13 cellular contexts compared by ENCODE assay signal in genomic region chr10:75228278-75228677, GRCh38. TPM values are rescaled to one million over a fixed set of nuclear protein-coding genes. Genes with fewer than 3 reads are reported as not detected.
DNase-seq lines count a peak whose midpoint lies in the region; ATAC-seq and TF ChIP-seq lines count a peak whose summit lies in the region.
"Had no signal": no experiment of that assay in that cellular context is flagged by ENCODE, and none has a peak within 500 bp of the region (broad histone marks: within the 10 kb centered on the region; RNA-seq: fewer than 3 reads in every experiment).

No MANE protein-coding gene starts in this region.

- H3K27ac Mint-ChIP-seq in activated CD4-positive, alpha-beta T cell treated with anti-CD3 and anti-CD28 coated beads, Interleukin-2, amount 10 ng/mL, durations not matched to agents 7 days and 5 days = peak overlapping the region; percentile 72
- H3K27ac Mint-ChIP-seq in T-helper 17 cell = peak overlapping the region; percentile 90
- peak overlapping the region; percentile 75 for H3K27ac Mint-ChIP-seq in stimulated activated memory B cell treated with anti-CD40 and anti-IgM and Interleukin-4, amounts not matched to agents 10 μg/mL and 1 μg/mL and 100 μg/mL, for 72 hours
- H3K27ac Mint-ChIP-seq: activated B cell treated with CpG ODN at 0.5 μM for 24 hours had no signal

- peaks cover 32 to 74% (median 36%) of the 10 kb centered on the region in 3 donors for H3K4me1 ChIP-seq in gastroesophageal sphincter
- peaks cover 40% of the 10 kb centered on the region for H3K4me1 ChIP-seq in testis

- intact Hi-C loops in testis (cut with DNase I; ENCODE audit: low total_unique reads) = no loop called here

- TF ChIP-seq POLR2A in gastroesophageal sphincter (IDR thresholded peaks at IDR 0.05) = no peak
- no peak for TF ChIP-seq POLR2A in testis (IDR thresholded peaks at IDR 0.05)

- no peak for TF ChIP-seq EP300 in gastroesophageal sphincter (IDR thresholded peaks at IDR 0.05)

- no peak for DNase-seq in activated CD4-positive, alpha-beta T cell treated with anti-CD3 and anti-CD28 coated beads, Interleukin-2, amount 10 ng/mL, durations not matched to agents 7 days and 5 days
- no peak for DNase-seq in activated CD4-positive, alpha-beta T cell treated with anti-CD3 and anti-CD28 coated beads, Interleukin-2, amount 50 U/mL, for 4 hours
- no peak for DNase-seq in T-helper 17 cell
- no peak for DNase-seq in testis
- DNase-seq in SIG-M5 treated with dmso at 0.1 percent for 504 hours (lab: John Stamatoyannopoulos, UW; ENCODE audit: unreplicated experiment) = no peak
- DNase-seq: ACHN; activated B cell treated with CpG ODN at 0.5 μM for 24 hours; MG63; stimulated activated CD4-positive, alpha-beta T cell treated with anti-CD3 and anti-CD28 coated beads, Interleukin-2, amount 100 ng/mL, for 48 hours had no signal

- H3K27me3 ChIP-seq in gastroesophageal sphincter = no peaks in the 10 kb centered on the region
- H3K27me3 ChIP-seq in testis = no peaks in the 10 kb centered on the region
- H3K27me3 ChIP-seq: MG63 had no signal

- peaks cover 55% of the 10 kb centered on the region for H3K4me1 Mint-ChIP-seq in activated CD4-positive, alpha-beta T cell treated with anti-CD3 and anti-CD28 coated beads, Interleukin-2, amount 10 ng/mL, durations not matched to agents 7 days and 5 days
- peaks cover 42% of the 10 kb centered on the region for H3K4me1 Mint-ChIP-seq in T-helper 17 cell
- peaks cover 63% of the 10 kb centered on the region for H3K4me1 Mint-ChIP-seq in stimulated activated memory B cell treated with anti-CD40 and anti-IgM and Interleukin-4, amounts not matched to agents 10 μg/mL and 1 μg/mL and 100 μg/mL, for 72 hours

- H3K36me3 ChIP-seq in gastroesophageal sphincter (peaks cover 0 to 54% of the 10 kb centered on the region in 2 donors), testis (ENCODE audit: low read depth, missing control alignments) (no peaks in the 10 kb centered on the region)

- POLR2A ChIA-PET in activated CD4-positive, alpha-beta T cell treated with anti-CD3 and anti-CD28 coated beads, Interleukin-2, amount 10 ng/mL, durations not matched to agents 7 days and 5 days (lab: Charles Lee) = interaction anchor here (0.6 kb wide), 1 partner anchor 207 kb away, joined by 4 read pairs; no protein-coding TSS in a partner anchor

- no peak overlapping the region for H3K4me3 ChIP-seq in gastroesophageal sphincter
- no peak overlapping the region for H3K4me3 ChIP-seq in testis
- H3K4me3 ChIP-seq: MG63 had no signal

- no peaks in the 10 kb centered on the region for H3K9me3 ChIP-seq in T-helper 17 cell (ENCODE audit: control insufficient read depth, low read length, poor library complexity, severe bottlenecking)
- H3K9me3 ChIP-seq in gastroesophageal sphincter = no peaks in the 10 kb centered on the region
- H3K9me3 ChIP-seq in testis = no peaks in the 10 kb centered on the region
- H3K9me3 ChIP-seq: MG63 had no signal

- CTCF ChIA-PET in activated CD4-positive, alpha-beta T cell treated with anti-CD3 and anti-CD28 coated beads, Interleukin-2, amount 10 ng/mL, durations not matched to agents 7 days and 5 days (lab: Charles Lee) = interaction anchor here (1.1 to 5.4 kb wide), 3 partner anchors 14 to 40 kb away, joined by 3 to 40 read pairs (median 10); partner anchors contain the start of gene VDAC2

- peaks cover 68% of the 10 kb centered on the region for H3K36me3 Mint-ChIP-seq in activated CD4-positive, alpha-beta T cell treated with anti-CD3 and anti-CD28 coated beads, Interleukin-2, amount 10 ng/mL, durations not matched to agents 7 days and 5 days (ENCODE audit: low read depth)
- peaks cover 10% of the 10 kb centered on the region for H3K36me3 Mint-ChIP-seq in T-helper 17 cell (ENCODE audit: low read depth)
- H3K36me3 Mint-ChIP-seq in stimulated activated memory B cell treated with anti-CD40 and anti-IgM and Interleukin-4, amounts not matched to agents 10 μg/mL and 1 μg/mL and 100 μg/mL, for 72 hours = peaks cover 55% of the 10 kb centered on the region

- TF ChIP-seq CTCF in gastroesophageal sphincter (IDR thresholded peaks at IDR 0.05) (no peak), testis (IDR thresholded peaks at IDR 0.05) (no peak)

- ATAC-seq in T-helper 17 cell (no peak), gastroesophageal sphincter (no peak), GM19395 (IDR thresholded peaks at IDR 0.05; ENCODE audit: unreplicated experiment) (no peak)
- no peak for ATAC-seq in stimulated activated memory B cell treated with anti-CD40 and anti-IgM and Interleukin-4, amounts not matched to agents 10 μg/mL and 1 μg/mL and 100 μg/mL, for 72 hours

- 69 to 80% methylated on average over 2 to 3 of the region's 3 CpGs for WGBS in gastroesophageal sphincter (ENCODE audit: low coverage in 1 of 2), 2 donors
- WGBS in testis, 2 donors = 88 to 100% methylated on average over 3 of the region's 3 CpGs

- H3K27ac ChIP-seq in gastroesophageal sphincter = peak overlapping the region; percentile 59 to 94 (median 86)
- peak overlapping the region in 1 of 2 donors; percentile 92 for H3K27ac ChIP-seq in testis
- H3K27ac ChIP-seq: parathyroid adenoma had no signal

- no peaks in the 10 kb centered on the region for H3K27me3 Mint-ChIP-seq in activated CD4-positive, alpha-beta T cell treated with anti-CD3 and anti-CD28 coated beads, Interleukin-2, amount 10 ng/mL, durations not matched to agents 7 days and 5 days
- H3K27me3 Mint-ChIP-seq in T-helper 17 cell = no peaks in the 10 kb centered on the region
- H3K27me3 Mint-ChIP-seq in stimulated activated memory B cell treated with anti-CD40 and anti-IgM and Interleukin-4, amounts not matched to agents 10 μg/mL and 1 μg/mL and 100 μg/mL, for 72 hours = no peaks in the 10 kb centered on the region
- H3K27me3 Mint-ChIP-seq: activated B cell treated with CpG ODN at 0.5 μM for 24 hours had no signal

- no peak overlapping the region for H3K4me3 Mint-ChIP-seq in activated CD4-positive, alpha-beta T cell treated with anti-CD3 and anti-CD28 coated beads, Interleukin-2, amount 10 ng/mL, durations not matched to agents 7 days and 5 days
- H3K4me3 Mint-ChIP-seq in T-helper 17 cell = no peak overlapping the region
- H3K4me3 Mint-ChIP-seq in stimulated activated memory B cell treated with anti-CD40 and anti-IgM and Interleukin-4, amounts not matched to agents 10 μg/mL and 1 μg/mL and 100 μg/mL, for 72 hours = no peak overlapping the region
- H3K4me3 Mint-ChIP-seq: activated B cell treated with CpG ODN at 0.5 μM for 24 hours had no signal

- no peaks in the 10 kb centered on the region for H3K9me3 Mint-ChIP-seq in activated CD4-positive, alpha-beta T cell treated with anti-CD3 and anti-CD28 coated beads, Interleukin-2, amount 10 ng/mL, durations not matched to agents 7 days and 5 days
- no peaks in the 10 kb centered on the region for H3K9me3 Mint-ChIP-seq in stimulated activated memory B cell treated with anti-CD40 and anti-IgM and Interleukin-4, amounts not matched to agents 10 μg/mL and 1 μg/mL and 100 μg/mL, for 72 hours
- H3K9me3 Mint-ChIP-seq: activated B cell treated with CpG ODN at 0.5 μM for 24 hours had no signal

RNA-seq across cellular contexts. Expression of gene COMTD1, which starts 7.5 kb away (rescaled TPM):
- total RNA-seq in activated CD4-positive, alpha-beta T cell treated with anti-CD3 and anti-CD28 coated beads, Interleukin-2, amount 10 ng/mL, durations not matched to agents 7 days and 5 days = 10 to 100 TPM; 27.3 to 44.7 TPM
- total RNA-seq in T-helper 17 cell (10 to 100 TPM; 18.1 to 23.8 TPM), gastroesophageal sphincter (10 to 100 TPM; 15.3 to 25.8 (median 21.6) TPM), testis (10 to 100 TPM; 18.8 to 22.8 TPM)
- polyA plus RNA-seq in testis (ENCODE audit: insufficient read depth, low read depth, low replicate concordance) = 8.1 TPM

RNA-seq across cellular contexts. Expression of gene VDAC2, which starts 17.7 kb away (rescaled TPM):
- total RNA-seq in activated CD4-positive, alpha-beta T cell treated with anti-CD3 and anti-CD28 coated beads, Interleukin-2, amount 10 ng/mL, durations not matched to agents 7 days and 5 days = 100 to 1,000 TPM in 1 of 2 experiments, 10 to 100 TPM in 1; 98.6 to 122 TPM
- total RNA-seq in T-helper 17 cell (100 to 1,000 TPM; 109 to 117 TPM), gastroesophageal sphincter (100 to 1,000 TPM; 199 to 283 (median 249) TPM), testis (100 to 1,000 TPM; 105 to 111 TPM)
- 234 TPM for polyA plus RNA-seq in testis (ENCODE audit: insufficient read depth, low read depth, low replicate concordance)
